In genomic region chr2:112772322-112772721, GRCh38 we compare ENCODE assay signal across 27 cellular contexts. TPM values are rescaled to one million over a fixed set of nuclear protein-coding genes. Genes with fewer than 3 reads are reported as not detected.
DNase-seq lines count a peak whose midpoint lies in the region; FAIRE-seq and TF ChIP-seq lines count a peak whose summit lies in the region.
"Had no signal": no experiment of that assay in that cellular context is flagged by ENCODE, and none has a peak within 500 bp of the region (broad histone marks: within the 10 kb centered on the region; RNA-seq: fewer than 3 reads in every experiment).

No MANE protein-coding gene starts in this region.

- TF ChIP-seq POLR2A in GM12892 (IDR thresholded peaks at IDR 0.05; ENCODE audit: low read depth, low read length) = no peak

- peak; percentile 69 for FAIRE-seq in GM12892 (lab: Jason Lieb, UNC)
- no peak for FAIRE-seq in HTR-8/SVneo (lab: Jason Lieb, UNC)

- H3K36me3 ChIP-seq in neutrophil = no peaks in the 10 kb centered on the region
- H3K36me3 ChIP-seq: brain microvascular endothelial cell, thyroid gland had no signal

- peaks cover 5% of the 10 kb centered on the region for H3K27me3 ChIP-seq in neutrophil
- H3K27me3 ChIP-seq: brain microvascular endothelial cell, thyroid gland had no signal

- no peaks in the 10 kb centered on the region for H3K9me3 ChIP-seq in neutrophil
- H3K9me3 ChIP-seq: mucosa of descending colon, psoas muscle, thyroid gland had no signal

- no peak overlapping the region for H3K4me3 ChIP-seq in neutrophil (ENCODE audit: low read depth in 1 of 2, low read length in 1 of 2)
- H3K4me3 ChIP-seq: coronary artery, GM23248, mucosa of descending colon, psoas muscle, thyroid gland had no signal

- H3K27ac ChIP-seq in neutrophil = peak overlapping the region; percentile 67
- H3K27ac ChIP-seq: brain microvascular endothelial cell, coronary artery, GM23248, KMS-11, psoas muscle, RWPE1, thyroid gland, VCaP had no signal

- no peak for TF ChIP-seq CTCF in neutrophil (IDR thresholded peaks at IDR 0.05)

- peaks cover 9 to 26% of the 10 kb centered on the region in 2 experiments for H3K4me1 ChIP-seq in neutrophil (ENCODE audit: control insufficient read depth in 1 of 2, insufficient read depth in 1 of 2, low read depth in 1 of 2, low read length in 1 of 2)
- H3K4me1 ChIP-seq: psoas muscle, thyroid gland had no signal

- no peak for DNase-seq in GM12892 (ENCODE audit: insufficient read length)
- peak; percentile 46 to 51 for DNase-seq in Kasumi-1 (lab: John Stamatoyannopoulos, UW)
- peak; percentile 49 for DNase-seq in SKM-1 (lab: John Stamatoyannopoulos, UW; ENCODE audit: unreplicated experiment)
- no peak for DNase-seq in HTR-8/SVneo (ENCODE audit: insufficient read length, low spot score)
- no peak for DNase-seq in GOT3 (lab: John Stamatoyannopoulos, UW)
- no peak for DNase-seq in germinal center (ENCODE audit: low spot score)
- DNase-seq in NCI-H2029 treated with DMSO at 0.1 percent for 48 hours (lab: John Stamatoyannopoulos, UW) = no peak
- DNase-seq: activated CD4-positive, alpha-beta T cell treated with anti-CD3 and anti-CD28 coated beads, Interleukin-2, amount 50 U/mL, for 1 hour; activated CD8-positive, alpha-beta memory T cell treated with anti-CD3 and anti-CD28 coated beads, Interleukin-2, amount 50 U/mL, for 4 hours; brain microvascular endothelial cell; DND-41; endodermal cell; GM23248; head of caudate nucleus; left ventricle myocardium superior; mucosa of descending colon; NCI-H1092 treated with DMSO at 0.1 percent for 48 hours; NCI-H2081 treated with DMSO at 0.1 percent for 48 hours; psoas muscle; stimulated activated naive CD4-positive, alpha-beta T cell; T-helper 1 cell; thyroid gland had no signal

RNA-seq across cellular contexts. Expression of gene CKAP2L, which starts 7.9 kb away (rescaled TPM):
- 13.2 TPM for polyA plus RNA-seq in GM12892 (2012; ENCODE audit: missing spikeins)

RNA-seq across cellular contexts. Expression of gene IL1A, which starts 12.0 kb away (rescaled TPM):
- polyA plus RNA-seq in GM12892 (2012; ENCODE audit: missing spikeins) = 15.1 TPM
- polyA plus RNA-seq: GM23248 had no signal

RNA-seq across cellular contexts. Expression of gene NT5DC4, which starts 51.5 kb away (rescaled TPM):
- polyA plus RNA-seq in GM12892 (2012; ENCODE audit: missing spikeins) = 0.68 TPM
- polyA plus RNA-seq: GM23248, psoas muscle had no signal

Comparison
In these comparisons a context has a peak if more than half of its experiments do, and no peak if none do; other contexts are left out.
1. DNase-seq: peak in Kasumi-1 (2 of 2) and SKM-1 (single experiment); none in GM12892 (single experiment), HTR-8/SVneo (single experiment), GOT3 (single experiment), germinal center (single experiment) and NCI-H2029 treated with DMSO at 0.1 percent for 48 hours (single experiment).